In the genomic region with DNA sequence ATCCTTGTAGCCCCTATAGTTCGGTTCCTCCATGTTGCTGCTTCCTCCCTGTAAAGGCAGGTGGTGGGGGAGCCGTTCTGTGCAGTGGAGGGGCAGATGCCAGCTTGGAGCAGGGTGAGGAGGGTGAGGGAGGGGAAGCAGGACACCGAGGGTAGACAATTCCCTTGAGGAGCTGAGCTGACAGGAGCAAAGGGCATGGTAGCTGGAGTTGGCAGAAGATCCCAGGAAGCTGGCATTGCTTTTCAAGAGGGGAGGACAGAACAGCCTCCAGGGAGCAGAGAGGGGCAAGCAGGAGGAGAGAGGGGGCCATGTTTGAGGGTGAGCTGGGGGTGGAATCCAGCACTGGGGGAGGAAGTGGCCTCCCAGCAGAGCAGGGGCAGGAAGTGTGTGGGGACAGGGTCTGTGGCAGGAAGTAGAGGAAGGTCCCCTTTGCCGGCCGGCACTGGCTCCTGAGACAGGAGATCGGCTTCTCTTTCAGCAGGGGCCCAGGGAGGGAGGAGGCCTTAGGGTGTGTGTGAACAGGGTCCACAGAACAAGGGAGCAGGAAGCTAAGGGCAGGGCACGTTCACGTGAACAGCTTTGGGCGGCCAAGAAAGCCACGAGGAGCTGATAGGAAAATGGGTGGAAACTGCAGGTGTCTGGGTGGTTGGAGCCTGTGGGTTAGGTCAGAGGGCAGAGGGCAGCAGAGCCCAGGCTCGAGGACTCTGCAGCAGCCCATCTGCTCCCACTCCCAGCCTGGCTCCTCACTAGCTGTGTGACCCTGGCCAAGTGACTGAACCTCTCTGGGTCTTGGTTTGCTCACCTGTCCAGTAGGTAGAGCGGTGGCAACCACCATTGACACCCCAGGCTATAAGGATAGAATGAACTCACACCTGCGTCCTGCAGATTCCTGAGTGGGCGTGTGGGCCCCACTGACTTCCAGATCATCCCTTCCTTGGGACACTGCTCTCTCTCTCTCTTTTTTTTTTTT, we compare ENCODE assay signal across 9 cellular contexts. TPM values are rescaled to one million over a fixed set of nuclear protein-coding genes. Genes with fewer than 3 reads are reported as not detected.
DNase-seq lines count a peak whose midpoint lies in the region; ATAC-seq and TF ChIP-seq lines count a peak whose summit lies in the region.
"Had no signal": no experiment of that assay in that cellular context is flagged by ENCODE, and none has a peak within 500 bp of the region (broad histone marks: within the 10 kb centered on the region; RNA-seq: fewer than 3 reads in every experiment).

No MANE protein-coding gene starts in this region.

- intact Hi-C loops in esophagus muscularis mucosa (cut with DNase I) = no loop called here
- intact Hi-C loops in aorta (cut with DNase I) = no loop called here

- H3K4me3 Mint-ChIP-seq in activated naive CD8-positive, alpha-beta T cell treated with anti-CD3 and anti-CD28 coated beads, Interleukin-2, amount 50 U/mL, for 24 hours = peak overlapping the region; percentile 54
- no peak overlapping the region for H3K4me3 Mint-ChIP-seq in progenitor cell of endocrine pancreas (ENCODE audit: low read depth)

- H3K27ac ChIP-seq in esophagus muscularis mucosa (replicated peaks in 1 of 4) (no peak overlapping the region), aorta (ENCODE audit: low read depth in 1 of 2, low read length in 2 of 2) (no peak overlapping the region)

- no peak overlapping the region for H3K4me3 ChIP-seq in esophagus muscularis mucosa
- H3K4me3 ChIP-seq in aorta (ENCODE audit: low read length in 2 of 2) = no peak overlapping the region
- no peak overlapping the region for H3K4me3 ChIP-seq in foreskin fibroblast (ENCODE audit: low read depth in 1 of 2, low read length in 2 of 2)

- H3K27me3 ChIP-seq in esophagus muscularis mucosa (no peaks in the 10 kb centered on the region), aorta (ENCODE audit: control insufficient read depth in 1 of 2, insufficient read depth in 2 of 2, low read length in 1 of 2) (no peaks in the 10 kb centered on the region)

- H3K4me1 Mint-ChIP-seq in activated naive CD8-positive, alpha-beta T cell treated with anti-CD3 and anti-CD28 coated beads, Interleukin-2, amount 50 U/mL, for 24 hours = peaks cover 44% of the 10 kb centered on the region
- H3K4me1 Mint-ChIP-seq in progenitor cell of endocrine pancreas (ENCODE audit: low read depth) = peaks cover 12% of the 10 kb centered on the region

- TF ChIP-seq CTCF in progenitor cell of endocrine pancreas (IDR thresholded peaks at IDR 0.05; ENCODE audit: unreplicated experiment) = no peak
- TF ChIP-seq CTCF in esophagus muscularis mucosa (IDR thresholded peaks at IDR 0.05) = no peak
- TF ChIP-seq CTCF in foreskin fibroblast (IDR thresholded peaks at IDR 0.05; ENCODE audit: low read depth, low read length) = no peak

- peak; percentile 85 for DNase-seq in GF-D8 (lab: John Stamatoyannopoulos, UW)
- DNase-seq in NOMO-1 treated with dmso at 0.1 percent for 144 hours (lab: John Stamatoyannopoulos, UW; ENCODE audit: unreplicated experiment) = peak; percentile 57
- peak; percentile 61 for DNase-seq in activated naive CD8-positive, alpha-beta T cell treated with anti-CD3 and anti-CD28 coated beads, Interleukin-2, amount 50 U/mL, for 24 hours
- no peak for DNase-seq in progenitor cell of endocrine pancreas (ENCODE audit: low spot score, unreplicated experiment)
- DNase-seq in esophagus muscularis mucosa (ENCODE audit: extremely low spot score) = no peak
- DNase-seq in aorta = no peak
- DNase-seq in foreskin fibroblast = no peak

- no peaks in the 10 kb centered on the region for H3K9me3 Mint-ChIP-seq in activated naive CD8-positive, alpha-beta T cell treated with anti-CD3 and anti-CD28 coated beads, Interleukin-2, amount 50 U/mL, for 24 hours
- H3K9me3 Mint-ChIP-seq in progenitor cell of endocrine pancreas (ENCODE audit: low read depth) = no peaks in the 10 kb centered on the region

- H3K36me3 Mint-ChIP-seq in activated naive CD8-positive, alpha-beta T cell treated with anti-CD3 and anti-CD28 coated beads, Interleukin-2, amount 50 U/mL, for 24 hours (ENCODE audit: low read depth) = no peaks in the 10 kb centered on the region
- no peaks in the 10 kb centered on the region for H3K36me3 Mint-ChIP-seq in progenitor cell of endocrine pancreas (ENCODE audit: insufficient read depth)

- H3K27me3 Mint-ChIP-seq in activated naive CD8-positive, alpha-beta T cell treated with anti-CD3 and anti-CD28 coated beads, Interleukin-2, amount 50 U/mL, for 24 hours = no peaks in the 10 kb centered on the region
- H3K27me3 Mint-ChIP-seq in progenitor cell of endocrine pancreas = peaks cover 4% of the 10 kb centered on the region

- TF ChIP-seq POLR2A in esophagus muscularis mucosa (IDR thresholded peaks at IDR 0.05; ENCODE audit: low read depth) = no peak

- H3K4me1 ChIP-seq in esophagus muscularis mucosa (peaks cover 3 to 16% (median 9%) of the 10 kb centered on the region in 4 donors), aorta (ENCODE audit: control insufficient read depth in 1 of 2, insufficient read depth in 2 of 2, low read length in 2 of 2) (no peaks in the 10 kb centered on the region)

- WGBS in esophagus muscularis mucosa = 49% methylated on average over 13 of the region's 14 CpGs
- WGBS in aorta, 2 donors = 56 to 60% methylated on average over 14 of the region's 14 CpGs

- H3K9me3 ChIP-seq in esophagus muscularis mucosa (no peaks in the 10 kb centered on the region), aorta (ENCODE audit: control insufficient read depth, low read length) (no peaks in the 10 kb centered on the region)

- H3K36me3 ChIP-seq in esophagus muscularis mucosa (no peaks in the 10 kb centered on the region), aorta (ENCODE audit: control insufficient read depth in 1 of 2, insufficient read depth in 2 of 2, low read length in 1 of 2) (no peaks in the 10 kb centered on the region)

- ATAC-seq in activated naive CD8-positive, alpha-beta T cell treated with anti-CD3 and anti-CD28 coated beads, Interleukin-2, amount 50 U/mL, for 24 hours = peak; percentile 77
- ATAC-seq in HG02885 (IDR thresholded peaks at IDR 0.05; ENCODE audit: poor library complexity, unreplicated experiment) (no peak), aorta (ENCODE audit: low FRiP score) (no peak)

- no peak for TF ChIP-seq EP300 in esophagus muscularis mucosa (IDR thresholded peaks at IDR 0.05)

- peak overlapping the region; percentile 98 for H3K27ac Mint-ChIP-seq in activated naive CD8-positive, alpha-beta T cell treated with anti-CD3 and anti-CD28 coated beads, Interleukin-2, amount 50 U/mL, for 24 hours
- peak overlapping the region; percentile 71 for H3K27ac Mint-ChIP-seq in progenitor cell of endocrine pancreas

RNA-seq across cellular contexts. Expression of gene SPNS2, which starts 17.5 kb away (rescaled TPM):
- total RNA-seq in progenitor cell of endocrine pancreas = 0.60 and 1.5 TPM in 2 replicates
- total RNA-seq in esophagus muscularis mucosa = 10 to 100 TPM in 3 of 4 donors, 1 to 10 TPM in 1; 10.0 to 19.9 (median 18.8) TPM
- total RNA-seq in aorta = 10 to 100 TPM; 31.3 to 56.2 TPM
- 1 to 10 TPM; 2.3 to 3.1 TPM for polyA plus RNA-seq in aorta

RNA-seq across cellular contexts. Expression of gene SPNS3, which starts 47.5 kb away (rescaled TPM):
- total RNA-seq in progenitor cell of endocrine pancreas = not detected in 2 replicates
- total RNA-seq in esophagus muscularis mucosa = under 1 TPM in 1 of 4 donors, not detected in 3; 0.17 TPM
- total RNA-seq in aorta = 1 to 10 TPM in 1 of 2 donors, under 1 TPM in 1; 0.19 to 1.2 TPM
- polyA plus RNA-seq in aorta = under 1 TPM in 1 of 2 donors, not detected in 1; 0.25 TPM
- total RNA-seq: myocyte had no signal

Comparison
In these comparisons a context has a peak if more than half of its experiments do, and no peak if none do; other contexts are left out.
1. DNase-seq: peak in GF-D8 (single experiment), NOMO-1 treated with dmso at 0.1 percent for 144 hours (single experiment) and activated naive CD8-positive, alpha-beta T cell treated with anti-CD3 and anti-CD28 coated beads, Interleukin-2, amount 50 U/mL, for 24 hours (single experiment); none in progenitor cell of endocrine pancreas (single experiment), esophagus muscularis mucosa (single experiment), aorta (0 of 2) and foreskin fibroblast (0 of 2).